ENCODE assay signal across 1 cellular context in the genomic region with DNA sequence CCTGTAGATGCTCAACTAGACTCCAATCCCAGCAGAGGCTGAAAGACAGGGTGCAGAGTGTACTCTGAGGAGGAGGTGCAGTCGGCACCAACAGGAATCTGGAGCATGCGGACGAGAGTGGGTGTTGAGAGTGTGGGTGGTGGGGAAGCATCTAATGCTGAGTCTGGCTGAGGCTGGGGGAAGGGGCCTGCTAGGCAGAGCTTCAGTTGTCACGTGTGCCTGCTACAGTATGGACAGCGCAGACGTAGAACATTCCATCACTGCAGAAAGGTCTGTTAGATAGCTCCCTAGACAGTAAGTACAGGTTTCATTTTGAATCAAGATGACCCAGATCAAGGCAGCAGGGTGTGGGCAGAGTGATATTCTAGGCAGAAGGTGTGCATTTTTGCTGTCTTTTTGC.
TF ChIP-seq lines count a peak whose summit lies in the region.

No MANE protein-coding gene starts in this region.

TF ChIP-seq in GM12878, 131 proteins besides CTCF, POLR2A, EP300 and RAD21 (continued from another document):
- TF ChIP-seq, protein P1, sequence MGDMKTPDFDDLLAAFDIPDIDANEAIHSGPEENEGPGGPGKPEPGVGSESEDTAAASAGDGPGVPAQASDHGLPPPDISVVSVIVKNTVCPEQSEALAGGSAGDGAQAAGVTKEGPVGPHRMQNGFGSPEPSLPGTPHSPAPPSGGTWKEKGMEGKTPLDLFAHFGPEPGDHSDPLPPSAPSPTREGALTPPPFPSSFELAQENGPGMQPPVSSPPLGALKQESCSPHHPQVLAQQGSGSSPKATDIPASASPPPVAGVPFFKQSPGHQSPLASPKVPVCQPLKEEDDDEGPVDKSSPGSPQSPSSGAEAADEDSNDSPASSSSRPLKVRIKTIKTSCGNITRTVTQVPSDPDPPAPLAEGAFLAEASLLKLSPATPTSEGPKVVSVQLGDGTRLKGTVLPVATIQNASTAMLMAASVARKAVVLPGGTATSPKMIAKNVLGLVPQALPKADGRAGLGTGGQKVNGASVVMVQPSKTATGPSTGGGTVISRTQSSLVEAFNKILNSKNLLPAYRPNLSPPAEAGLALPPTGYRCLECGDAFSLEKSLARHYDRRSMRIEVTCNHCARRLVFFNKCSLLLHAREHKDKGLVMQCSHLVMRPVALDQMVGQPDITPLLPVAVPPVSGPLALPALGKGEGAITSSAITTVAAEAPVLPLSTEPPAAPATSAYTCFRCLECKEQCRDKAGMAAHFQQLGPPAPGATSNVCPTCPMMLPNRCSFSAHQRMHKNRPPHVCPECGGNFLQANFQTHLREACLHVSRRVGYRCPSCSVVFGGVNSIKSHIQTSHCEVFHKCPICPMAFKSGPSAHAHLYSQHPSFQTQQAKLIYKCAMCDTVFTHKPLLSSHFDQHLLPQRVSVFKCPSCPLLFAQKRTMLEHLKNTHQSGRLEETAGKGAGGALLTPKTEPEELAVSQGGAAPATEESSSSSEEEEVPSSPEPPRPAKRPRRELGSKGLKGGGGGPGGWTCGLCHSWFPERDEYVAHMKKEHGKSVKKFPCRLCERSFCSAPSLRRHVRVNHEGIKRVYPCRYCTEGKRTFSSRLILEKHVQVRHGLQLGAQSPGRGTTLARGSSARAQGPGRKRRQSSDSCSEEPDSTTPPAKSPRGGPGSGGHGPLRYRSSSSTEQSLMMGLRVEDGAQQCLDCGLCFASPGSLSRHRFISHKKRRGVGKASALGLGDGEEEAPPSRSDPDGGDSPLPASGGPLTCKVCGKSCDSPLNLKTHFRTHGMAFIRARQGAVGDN (IDR thresholded peaks at IDR 0.05) = no peak
- TF ChIP-seq, protein P2, sequence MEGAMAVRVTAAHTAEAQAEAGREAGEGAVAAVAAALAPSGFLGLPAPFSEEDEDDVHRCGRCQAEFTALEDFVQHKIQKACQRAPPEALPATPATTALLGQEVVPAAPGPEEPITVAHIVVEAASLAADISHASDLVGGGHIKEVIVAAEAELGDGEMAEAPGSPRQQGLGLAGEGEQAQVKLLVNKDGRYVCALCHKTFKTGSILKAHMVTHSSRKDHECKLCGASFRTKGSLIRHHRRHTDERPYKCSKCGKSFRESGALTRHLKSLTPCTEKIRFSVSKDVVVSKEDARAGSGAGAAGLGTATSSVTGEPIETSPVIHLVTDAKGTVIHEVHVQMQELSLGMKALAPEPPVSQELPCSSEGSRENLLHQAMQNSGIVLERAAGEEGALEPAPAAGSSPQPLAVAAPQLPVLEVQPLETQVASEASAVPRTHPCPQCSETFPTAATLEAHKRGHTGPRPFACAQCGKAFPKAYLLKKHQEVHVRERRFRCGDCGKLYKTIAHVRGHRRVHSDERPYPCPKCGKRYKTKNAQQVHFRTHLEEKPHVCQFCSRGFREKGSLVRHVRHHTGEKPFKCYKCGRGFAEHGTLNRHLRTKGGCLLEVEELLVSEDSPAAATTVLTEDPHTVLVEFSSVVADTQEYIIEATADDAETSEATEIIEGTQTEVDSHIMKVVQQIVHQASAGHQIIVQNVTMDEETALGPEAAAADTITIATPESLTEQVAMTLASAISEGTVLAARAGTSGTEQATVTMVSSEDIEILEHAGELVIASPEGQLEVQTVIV (IDR thresholded peaks at IDR 0.05; ENCODE audit: borderline replicate concordance, partially characterized antibody) = no peak
- TF ChIP-seq EGR1 (IDR thresholded peaks at IDR 0.05; ENCODE audit: borderline replicate concordance in 1 of 2, low read depth in 2 of 2, low read length in 2 of 2) (no peak; a peak in 1 of 3 replicates), ZNF274 (IDR thresholded peaks at IDR 0.05; ENCODE audit: insufficient read depth, insufficient read length) (no peak), ESRRA (IDR thresholded peaks at IDR 0.05; ENCODE audit: low read length) (no peak), CBX5 (IDR thresholded peaks at IDR 0.05; ENCODE audit: low read depth) (no peak), ZZZ3 (IDR thresholded peaks at IDR 0.05; ENCODE audit: control insufficient read depth, insufficient read length, low read depth) (no peak), NFYA (IDR thresholded peaks at IDR 0.05; ENCODE audit: borderline replicate concordance, low read depth, low read length) (no peak), STAT1 (conservative IDR thresholded peaks at IDR 0.05) (no peak), PAX8 (IDR thresholded peaks at IDR 0.05) (no peak), CBFB (IDR thresholded peaks at IDR 0.05; ENCODE audit: low read depth) (no peak), BHLHE40 (IDR thresholded peaks at IDR 0.05; ENCODE audit: borderline replicate concordance in 1 of 2, low read depth in 2 of 2, low read length in 1 of 2) (peak in 1 of 2 experiments; percentile 42; a peak in 1 of 4 replicates), SIX5 (IDR thresholded peaks at IDR 0.05; ENCODE audit: low read depth, low read length, severe bottlenecking) (no peak), RELA (IDR thresholded peaks at IDR 0.05; ENCODE audit: borderline replicate concordance, partially characterized antibody) (no peak), CEBPB (IDR thresholded peaks at IDR 0.05; ENCODE audit: borderline replicate concordance in 1 of 2, low read depth in 2 of 2, low read length in 2 of 2) (no peak)
- TF ChIP-seq, protein P3, sequence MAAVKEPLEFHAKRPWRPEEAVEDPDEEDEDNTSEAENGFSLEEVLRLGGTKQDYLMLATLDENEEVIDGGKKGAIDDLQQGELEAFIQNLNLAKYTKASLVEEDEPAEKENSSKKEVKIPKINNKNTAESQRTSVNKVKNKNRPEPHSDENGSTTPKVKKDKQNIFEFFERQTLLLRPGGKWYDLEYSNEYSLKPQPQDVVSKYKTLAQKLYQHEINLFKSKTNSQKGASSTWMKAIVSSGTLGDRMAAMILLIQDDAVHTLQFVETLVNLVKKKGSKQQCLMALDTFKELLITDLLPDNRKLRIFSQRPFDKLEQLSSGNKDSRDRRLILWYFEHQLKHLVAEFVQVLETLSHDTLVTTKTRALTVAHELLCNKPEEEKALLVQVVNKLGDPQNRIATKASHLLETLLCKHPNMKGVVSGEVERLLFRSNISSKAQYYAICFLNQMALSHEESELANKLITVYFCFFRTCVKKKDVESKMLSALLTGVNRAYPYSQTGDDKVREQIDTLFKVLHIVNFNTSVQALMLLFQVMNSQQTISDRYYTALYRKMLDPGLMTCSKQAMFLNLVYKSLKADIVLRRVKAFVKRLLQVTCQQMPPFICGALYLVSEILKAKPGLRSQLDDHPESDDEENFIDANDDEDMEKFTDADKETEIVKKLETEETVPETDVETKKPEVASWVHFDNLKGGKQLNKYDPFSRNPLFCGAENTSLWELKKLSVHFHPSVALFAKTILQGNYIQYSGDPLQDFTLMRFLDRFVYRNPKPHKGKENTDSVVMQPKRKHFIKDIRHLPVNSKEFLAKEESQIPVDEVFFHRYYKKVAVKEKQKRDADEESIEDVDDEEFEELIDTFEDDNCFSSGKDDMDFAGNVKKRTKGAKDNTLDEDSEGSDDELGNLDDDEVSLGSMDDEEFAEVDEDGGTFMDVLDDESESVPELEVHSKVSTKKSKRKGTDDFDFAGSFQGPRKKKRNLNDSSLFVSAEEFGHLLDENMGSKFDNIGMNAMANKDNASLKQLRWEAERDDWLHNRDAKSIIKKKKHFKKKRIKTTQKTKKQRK (IDR thresholded peaks at IDR 0.05; ENCODE audit: low read depth, low read length) = no peak
- TF ChIP-seq, protein P4, sequence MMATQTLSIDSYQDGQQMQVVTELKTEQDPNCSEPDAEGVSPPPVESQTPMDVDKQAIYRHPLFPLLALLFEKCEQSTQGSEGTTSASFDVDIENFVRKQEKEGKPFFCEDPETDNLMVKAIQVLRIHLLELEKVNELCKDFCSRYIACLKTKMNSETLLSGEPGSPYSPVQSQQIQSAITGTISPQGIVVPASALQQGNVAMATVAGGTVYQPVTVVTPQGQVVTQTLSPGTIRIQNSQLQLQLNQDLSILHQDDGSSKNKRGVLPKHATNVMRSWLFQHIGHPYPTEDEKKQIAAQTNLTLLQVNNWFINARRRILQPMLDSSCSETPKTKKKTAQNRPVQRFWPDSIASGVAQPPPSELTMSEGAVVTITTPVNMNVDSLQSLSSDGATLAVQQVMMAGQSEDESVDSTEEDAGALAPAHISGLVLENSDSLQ (IDR thresholded peaks at IDR 0.05) = no peak
